ENCODE assay signal across 8 cellular contexts in genomic region chr1:27539901-27540861, GRCh38. TPM values are rescaled to one million over a fixed set of nuclear protein-coding genes. Genes with fewer than 3 reads are reported as not detected.
A peak's percentile ranks its signal among the peaks of the same experiment; 100 is the strongest.
DNase-seq lines count a peak whose midpoint lies in the region; ATAC-seq and TF ChIP-seq lines count a peak whose summit lies in the region.

No MANE protein-coding gene starts in this region.

- intact Hi-C loops in left lung (cut with DNase I) = no loop called here

- no peak overlapping the region for H3K4me3 ChIP-seq in astrocyte of the spinal cord (ENCODE audit: low read depth, low read length)
- H3K4me3 ChIP-seq in left lung = no peak overlapping the region

- no peaks in the 10 kb centered on the region for H3K27me3 ChIP-seq in left lung

- no peak for TF ChIP-seq CTCF in astrocyte of the spinal cord (IDR thresholded peaks at IDR 0.05; ENCODE audit: low read depth, low read length)
- TF ChIP-seq CTCF in left lung (IDR thresholded peaks at IDR 0.05) = no peak

- peak; percentile 91 for DNase-seq in A172 (ENCODE audit: low spot score)
- peak; percentile 43 for DNase-seq in GOT3 (lab: John Stamatoyannopoulos, UW)
- peak; percentile 34 for DNase-seq in astrocyte of the spinal cord (ENCODE audit: low read depth, low spot score)
- DNase-seq in left lung = no peak
- no peak for DNase-seq in NK-92 (lab: John Stamatoyannopoulos, UW; ENCODE audit: unreplicated experiment)
- no peak for DNase-seq in UCSD-AML1 (lab: John Stamatoyannopoulos, UW; ENCODE audit: unreplicated experiment)
- DNase-seq in stimulated activated CD4-positive, alpha-beta T cell treated with anti-CD3 and anti-CD28 coated beads, Interleukin-2, amount 100 ng/mL, for 24 hours = no peak

- no peaks in the 10 kb centered on the region for H3K36me3 ChIP-seq in left lung

- no peak overlapping the region for H3K27ac ChIP-seq in left lung

- in situ Hi-C loops in astrocyte of the spinal cord (cut with HindIII; ENCODE audit: low sequenced_read_pairs) = no loop called here

- ATAC-seq in left lung = peak; percentile 7
- no peak for ATAC-seq in HG02981 (IDR thresholded peaks at IDR 0.05; ENCODE audit: unreplicated experiment)

- H3K4me1 ChIP-seq in left lung = peaks cover 17 to 55% of the 10 kb centered on the region in 2 donors

- no peaks in the 10 kb centered on the region for H3K9me3 ChIP-seq in left lung

RNA-seq across cellular contexts. Expression of gene WASF2, which starts 50.2 kb away (rescaled TPM):
- 7.5 and 9.1 TPM in 2 replicates for total RNA-seq in A172 (2014; rRNA removed; shearing (Covaris generic))
- 100 to 1,000 TPM; 108 to 138 TPM for total RNA-seq in left lung

Comparison
In these comparisons a context has a peak if more than half of its experiments do, and no peak if none do; other contexts are left out.
1. DNase-seq: peak in A172 (single experiment), GOT3 (single experiment) and astrocyte of the spinal cord (single experiment); none in left lung (0 of 2), NK-92 (single experiment), UCSD-AML1 (single experiment) and stimulated activated CD4-positive, alpha-beta T cell treated with anti-CD3 and anti-CD28 coated beads, Interleukin-2, amount 100 ng/mL, for 24 hours (0 of 2).
2. RNA of gene WASF2, which starts 50.2 kb away (total RNA-seq): 108 to 138 TPM in left lung; 7.5 to 9.1 TPM in A172; every median in the first group is over 10 times any median in the second.